Comparison of ENCODE assay signal across 9 cellular contexts in genomic region chr9:95157491-95158151, GRCh38.
DNase-seq lines count a peak whose midpoint lies in the region; ATAC-seq and TF ChIP-seq lines count a peak whose summit lies in the region.
"Had no signal": no experiment of that assay in that cellular context is flagged by ENCODE, and none has a peak within 500 bp of the region (broad histone marks: within the 10 kb centered on the region; RNA-seq: fewer than 3 reads in every experiment).

No MANE protein-coding gene starts in this region.

- H3K9me3 ChIP-seq in SK-N-MC (ENCODE audit: low read depth, low read length) (no peaks in the 10 kb centered on the region), left lung (no peaks in the 10 kb centered on the region)

- H3K4me3 ChIP-seq in SK-N-MC (peak overlapping the region; percentile 20; the same call in 1 of the 2 replicates), left lung (no peak overlapping the region)

- H3K4me1 ChIP-seq in left lung, result no peaks in the 10 kb centered on the region

- ATAC-seq in GM18858 (IDR thresholded peaks at IDR 0.05; ENCODE audit: unreplicated experiment), result peak; percentile 90
- ATAC-seq in HG03064 (IDR thresholded peaks at IDR 0.05; ENCODE audit: low read depth, unreplicated experiment), result peak; percentile 78
- ATAC-seq in left lung, result peak; percentile 90
- no peak for ATAC-seq in HG03108 (IDR thresholded peaks at IDR 0.05; ENCODE audit: unreplicated experiment)
- ATAC-seq: Panc1 had no signal

- peak; percentile 90 for DNase-seq in SK-N-MC (ENCODE audit: low read depth, low spot score)
- DNase-seq in left lung, result no peak
- no peak for DNase-seq in stimulated activated CD4-positive, alpha-beta T cell treated with anti-CD3 and anti-CD28 coated beads, Interleukin-4, amount 100 ng/mL, for 24 hours
- no peak for DNase-seq in HuH-7.5 (ENCODE audit: low spot score)
- no peak for DNase-seq in NCI-H2227 (lab: John Stamatoyannopoulos, UW; ENCODE audit: unreplicated experiment)

- H3K27ac ChIP-seq in SK-N-MC, result peak overlapping the region; percentile 43; the same call in 1 of the 2 replicates
- H3K27ac ChIP-seq in left lung, result peak overlapping the region in 1 of 2 donors; percentile 21

- no peak for TF ChIP-seq CTCF in left lung (IDR thresholded peaks at IDR 0.05)

- H3K9ac ChIP-seq in SK-N-MC (ENCODE audit: insufficient read length), result no peak overlapping the region

- intact Hi-C loops in left lung (cut with DNase I), result no loop called here

- H3K36me3 ChIP-seq in SK-N-MC (ENCODE audit: insufficient read depth, low read length), result no peaks in the 10 kb centered on the region; the same call in 1 of the 2 replicates
- no peaks in the 10 kb centered on the region for H3K36me3 ChIP-seq in left lung

- H3K27me3 ChIP-seq in left lung, result no peaks in the 10 kb centered on the region
